ENCODE assay signal across 8 cellular contexts in genomic region chr18:50307738-50308470, GRCh38. TPM values are rescaled to one million over a fixed set of nuclear protein-coding genes. Genes with fewer than 3 reads are reported as not detected.
A peak's percentile ranks its signal among the peaks of the same experiment; 100 is the strongest.
DNase-seq lines count a peak whose midpoint lies in the region; ATAC-seq, FAIRE-seq and TF ChIP-seq lines count a peak whose summit lies in the region.

No MANE protein-coding gene starts in this region.

- H3K4me2 ChIP-seq in HepG2 (ENCODE audit: low read depth, low read length), result peak overlapping the region; percentile 96

- H3K27ac Mint-ChIP-seq in activated CD4-positive, alpha-beta T cell treated with anti-CD3 and anti-CD28 coated beads, Interleukin-2, amount 10 ng/mL, durations not matched to agents 7 days and 5 days, result peak overlapping the region; percentile 89

- peaks cover 7% of the 10 kb centered on the region for H3K9me3 ChIP-seq in HepG2 (ENCODE audit: low read length)

- 1% methylated on average over 19 of the region's 26 CpGs for WGBS in HepG2 (ENCODE audit: low lambda C conversion rate)

- no TSS peak for BruUV-seq in HepG2 (replicated peaks; lab: Mats Ljungman, UMichigan)

- H3K4me1 Mint-ChIP-seq in activated CD4-positive, alpha-beta T cell treated with anti-CD3 and anti-CD28 coated beads, Interleukin-2, amount 10 ng/mL, durations not matched to agents 7 days and 5 days, result peaks cover 21% of the 10 kb centered on the region

- peaks cover 4% of the 10 kb centered on the region for H3K36me3 Mint-ChIP-seq in activated CD4-positive, alpha-beta T cell treated with anti-CD3 and anti-CD28 coated beads, Interleukin-2, amount 10 ng/mL, durations not matched to agents 7 days and 5 days (ENCODE audit: low read depth)

- no peak overlapping the region for H3K27ac ChIP-seq in HepG2 (ENCODE audit: extremely low read length, insufficient read depth, low read length)

- peaks cover 7% of the 10 kb centered on the region for H3K9me3 Mint-ChIP-seq in activated CD4-positive, alpha-beta T cell treated with anti-CD3 and anti-CD28 coated beads, Interleukin-2, amount 10 ng/mL, durations not matched to agents 7 days and 5 days

- peak; percentile 63 for FAIRE-seq in HepG2 (lab: Jason Lieb, UNC)

- peaks cover 42% of the 10 kb centered on the region for H3K27me3 Mint-ChIP-seq in activated CD4-positive, alpha-beta T cell treated with anti-CD3 and anti-CD28 coated beads, Interleukin-2, amount 10 ng/mL, durations not matched to agents 7 days and 5 days

- peak; percentile 94 for DNase-seq in Ammon's horn (ENCODE audit: low spot score)
- DNase-seq in NCI-H524 treated with DMSO at 0.1 percent for 48 hours (lab: John Stamatoyannopoulos, UW), result peak; percentile 14
- DNase-seq in activated CD4-positive, alpha-beta T cell treated with anti-CD3 and anti-CD28 coated beads, Interleukin-2, amount 10 ng/mL, durations not matched to agents 7 days and 5 days, result peak; percentile 96
- peak; percentile 88 for DNase-seq in dermis blood vessel endothelial cell
- peak; percentile 85 for DNase-seq in HepG2 (ENCODE audit: low spot score)
- peak; percentile 89 for DNase-seq in stimulated activated CD4-positive, alpha-beta T cell treated with anti-CD3 and anti-CD28 coated beads, Interleukin-2, amount 100 ng/mL, for 4 hours (ENCODE audit: low read depth)

- peaks cover 37% of the 10 kb centered on the region for H3K4me1 ChIP-seq in HepG2 (ENCODE audit: insufficient read depth, low read length)

- CTCF ChIA-PET in activated CD4-positive, alpha-beta T cell treated with anti-CD3 and anti-CD28 coated beads, Interleukin-2, amount 10 ng/mL, durations not matched to agents 7 days and 5 days (lab: Charles Lee), result interaction anchor here (0.8 to 4.2 kb wide), 3 partner anchors 13 to 49 kb away, joined by 3 to 11 read pairs (median 8); no protein-coding TSS in a partner anchor
- CTCF ChIA-PET in HepG2 (lab: Yijun Ruan, JAX; ENCODE audit: low intra/inter-chr PET ratio, low total read pairs), result no interaction called here

- H2AFZ ChIP-seq in HepG2 (ENCODE audit: low read length), result peak overlapping the region; percentile 70

- H3K27me3 ChIP-seq in HepG2 (ENCODE audit: control insufficient read depth in 1 of 2, insufficient read depth in 2 of 2, low read length in 2 of 2), result no peaks in the 10 kb centered on the region

- TF ChIP-seq CTCF in HepG2 (CRISPR knock-in tag; IDR thresholded peaks at IDR 0.05), result no peak

- peak; percentile 92 for ATAC-seq in GM19328 (IDR thresholded peaks at IDR 0.05; ENCODE audit: unreplicated experiment)
- ATAC-seq in HG03469 (IDR thresholded peaks at IDR 0.05; ENCODE audit: unreplicated experiment), result peak; percentile 81
- ATAC-seq in HepG2, result peak; percentile 98

- no peaks in the 10 kb centered on the region for H4K20me1 ChIP-seq in HepG2 (ENCODE audit: insufficient read depth, low read length)

- peak overlapping the region; percentile 84 for H3K4me3 Mint-ChIP-seq in activated CD4-positive, alpha-beta T cell treated with anti-CD3 and anti-CD28 coated beads, Interleukin-2, amount 10 ng/mL, durations not matched to agents 7 days and 5 days

- H3K4me3 ChIP-seq in HepG2 (replicated peaks in 1 of 3; ENCODE audit: insufficient read depth in 1 of 3, low read depth in 2 of 3, low read length in 3 of 3), result peak overlapping the region; percentile 46 to 75 (median 71)

- TF ChIP-seq EP300 in HepG2 (IDR thresholded peaks at IDR 0.05; ENCODE audit: low read depth in 2 of 2, low read length in 2 of 2) (no peak), HepG2 (CRISPR knock-in tag; IDR thresholded peaks at IDR 0.05; ENCODE audit: borderline replicate concordance) (no peak)

- peak overlapping the region; percentile 43 for H3K9ac ChIP-seq in HepG2 (ENCODE audit: insufficient read depth, low read depth, low read length)

- H3K36me3 ChIP-seq in HepG2 (replicated peaks in 1 of 2; ENCODE audit: control insufficient read depth in 1 of 2, insufficient read depth in 2 of 2, low read length in 2 of 2), result no peaks in the 10 kb centered on the region

- TF ChIP-seq POLR2A in HepG2 (IDR thresholded peaks at IDR 0.05; ENCODE audit: insufficient read depth in 1 of 2, low read depth in 2 of 2, low read length in 2 of 2), result no peak

- TF ChIP-seq RAD21 in HepG2 (CRISPR knock-in tag; IDR thresholded peaks at IDR 0.05), result no peak

- intact Hi-C loops in HepG2 (cut with micrococcal nuclease; ENCODE audit: unreplicated experiment), result loop anchor here (2.0 to 5.0 kb wide), 3 partner anchors 19 to 49 kb away; partner anchors contain the start of gene CFAP53

- POLR2A ChIA-PET in activated CD4-positive, alpha-beta T cell treated with anti-CD3 and anti-CD28 coated beads, Interleukin-2, amount 10 ng/mL, durations not matched to agents 7 days and 5 days (lab: Charles Lee), result no interaction called here
- POLR2A ChIA-PET in HepG2 (lab: Yijun Ruan, JAX), result interaction anchor here (1.1 to 3.5 kb wide), 3 partner anchors 25 to 67 kb away, joined by 4 to 15 read pairs (median 10); partner anchors contain the start of genes MBD1 and SKA1

- in situ Hi-C loops in HepG2 (cut with HindIII; ENCODE audit: extremely low pct_ligation_motif_present, low pct_unique_long_range_greater_than_20kb), result no loop called here

- no peaks in the 10 kb centered on the region for H3K79me2 ChIP-seq in HepG2 (ENCODE audit: insufficient read depth, low read length)

RNA-seq across cellular contexts. Expression of gene CXXC1, which starts 20.4 kb away (rescaled TPM):
- 100 to 1,000 TPM; 125 to 139 TPM for total RNA-seq in activated CD4-positive, alpha-beta T cell treated with anti-CD3 and anti-CD28 coated beads, Interleukin-2, amount 10 ng/mL, durations not matched to agents 7 days and 5 days
- total RNA-seq in dermis blood vessel endothelial cell, result 49.7 and 51.3 TPM in 2 replicates
- total RNA-seq in HepG2 (2016; rRNA removed; fragmentation: Illumina TruSeq; extraction: Trizol), result 29.8 and 32.9 TPM in 2 replicates
- total RNA-seq in HepG2 (2016; cell fraction: cytosol; rRNA removed; fragmentation: Illumina TruSeq; extraction: Trizol; ENCODE audit: low read depth), result 5.2 and 6.1 TPM in 2 replicates
- 27.2 and 40.8 TPM in 2 replicates for total RNA-seq in HepG2 (2016; cell fraction: insoluble cytoplasmic fraction; rRNA removed; fragmentation: Illumina TruSeq; extraction: Trizol)
- total RNA-seq in HepG2 (2016; cell fraction: membrane; rRNA removed; fragmentation: Illumina TruSeq; extraction: Trizol), result 16.4 and 17.8 TPM in 2 replicates
- total RNA-seq in HepG2 (2016; cell fraction: nucleus; rRNA removed; fragmentation: Illumina TruSeq; extraction: Trizol), result 26.0 and 29.7 TPM in 2 replicates
- polyA plus RNA-seq in HepG2 (2011; rRNA removed), result 39.0 and 39.8 TPM in 2 replicates
- 29.5 and 48.9 TPM in 2 replicates for polyA plus RNA-seq in HepG2 (2011; cell fraction: cytosol; rRNA removed)
- polyA plus RNA-seq in HepG2 (2011; cell fraction: nucleus; rRNA removed), result 324 and 455 TPM in 2 replicates
- 22.4 and 34.0 TPM in 2 replicates for polyA plus RNA-seq in HepG2 (2012)
- polyA plus RNA-seq in HepG2 (2016; cell fraction: cytosol; fragmentation: Illumina TruSeq; extraction: Trizol; ENCODE audit: low read depth), result 4.1 and 5.9 TPM in 2 replicates
- 25.7 and 37.2 TPM in 2 replicates for polyA plus RNA-seq in HepG2 (2016; cell fraction: insoluble cytoplasmic fraction; fragmentation: Illumina TruSeq; extraction: Trizol; ENCODE audit: low read depth)
- 14.3 and 15.5 TPM in 2 replicates for polyA plus RNA-seq in HepG2 (2016; cell fraction: membrane; fragmentation: Illumina TruSeq; extraction: Trizol; ENCODE audit: low read depth)
- 119 and 130 TPM in 2 replicates for polyA plus RNA-seq in HepG2 (2016; cell fraction: nucleus; fragmentation: Illumina TruSeq; extraction: Trizol; ENCODE audit: insufficient read depth, low read depth)
- polyA minus RNA-seq in HepG2 (2011; rRNA and poly(A)+ RNA removed; ENCODE audit: low replicate concordance), result 42.0 and 46.9 TPM in 2 replicates
- polyA minus RNA-seq in HepG2 (2011; cell fraction: cytosol; rRNA and poly(A)+ RNA removed), result 8.7 and 10.1 TPM in 2 replicates
- 27.0 and 29.1 TPM in 2 replicates for polyA minus RNA-seq in HepG2 (2011; cell fraction: nucleus; rRNA and poly(A)+ RNA removed)

RNA-seq across cellular contexts. Expression of gene MBD1, which starts 26.6 kb away (rescaled TPM):
- total RNA-seq in activated CD4-positive, alpha-beta T cell treated with anti-CD3 and anti-CD28 coated beads, Interleukin-2, amount 10 ng/mL, durations not matched to agents 7 days and 5 days, result 10 to 100 TPM; 91.6 to 96.2 TPM
- total RNA-seq in dermis blood vessel endothelial cell (68.7 and 74.9 TPM in 2 replicates), HepG2 (2016; rRNA removed; fragmentation: Illumina TruSeq; extraction: Trizol) (15.2 and 25.5 TPM in 2 replicates)
- 5.6 and 7.6 TPM in 2 replicates for total RNA-seq in HepG2 (2016; cell fraction: cytosol; rRNA removed; fragmentation: Illumina TruSeq; extraction: Trizol; ENCODE audit: low read depth)
- total RNA-seq in HepG2 (2016; cell fraction: insoluble cytoplasmic fraction; rRNA removed; fragmentation: Illumina TruSeq; extraction: Trizol), result 13.1 and 25.2 TPM in 2 replicates
- 13.7 and 14.8 TPM in 2 replicates for total RNA-seq in HepG2 (2016; cell fraction: membrane; rRNA removed; fragmentation: Illumina TruSeq; extraction: Trizol)
- 34.3 TPM in 2 replicates for total RNA-seq in HepG2 (2016; cell fraction: nucleus; rRNA removed; fragmentation: Illumina TruSeq; extraction: Trizol)
- 28.6 and 31.3 TPM in 2 replicates for polyA plus RNA-seq in HepG2 (2011; rRNA removed)
- polyA plus RNA-seq in HepG2 (2011; cell fraction: cytosol; rRNA removed), result 16.1 and 23.4 TPM in 2 replicates
- polyA plus RNA-seq in HepG2 (2011; cell fraction: nucleus; rRNA removed), result 145 and 153 TPM in 2 replicates
- polyA plus RNA-seq in HepG2 (2012), result 15.5 and 18.8 TPM in 2 replicates
- 4.3 and 4.6 TPM in 2 replicates for polyA plus RNA-seq in HepG2 (2016; cell fraction: cytosol; fragmentation: Illumina TruSeq; extraction: Trizol; ENCODE audit: low read depth)
- polyA plus RNA-seq in HepG2 (2016; cell fraction: insoluble cytoplasmic fraction; fragmentation: Illumina TruSeq; extraction: Trizol; ENCODE audit: low read depth), result 15.4 and 19.3 TPM in 2 replicates
- 8.7 and 8.9 TPM in 2 replicates for polyA plus RNA-seq in HepG2 (2016; cell fraction: membrane; fragmentation: Illumina TruSeq; extraction: Trizol; ENCODE audit: low read depth)
- polyA plus RNA-seq in HepG2 (2016; cell fraction: nucleus; fragmentation: Illumina TruSeq; extraction: Trizol; ENCODE audit: insufficient read depth, low read depth), result 54.5 and 56.4 TPM in 2 replicates
- polyA minus RNA-seq in HepG2 (2011; rRNA and poly(A)+ RNA removed; ENCODE audit: low replicate concordance), result 45.6 and 63.7 TPM in 2 replicates
- polyA minus RNA-seq in HepG2 (2011; cell fraction: cytosol; rRNA and poly(A)+ RNA removed), result 12.0 and 13.2 TPM in 2 replicates
- 56.3 and 64.5 TPM in 2 replicates for polyA minus RNA-seq in HepG2 (2011; cell fraction: nucleus; rRNA and poly(A)+ RNA removed)

RNA-seq across cellular contexts. Expression of gene CFAP53, which starts 41.6 kb away (rescaled TPM):
- under 1 TPM; 0.50 to 0.56 TPM for total RNA-seq in activated CD4-positive, alpha-beta T cell treated with anti-CD3 and anti-CD28 coated beads, Interleukin-2, amount 10 ng/mL, durations not matched to agents 7 days and 5 days
- total RNA-seq in dermis blood vessel endothelial cell (under 0.01 and 0.14 TPM in 2 replicates), HepG2 (2016; rRNA removed; fragmentation: Illumina TruSeq; extraction: Trizol) (0.07 TPM in 1 of 2 replicates, not detected in the other)
- total RNA-seq in HepG2 (2016; cell fraction: cytosol; rRNA removed; fragmentation: Illumina TruSeq; extraction: Trizol; ENCODE audit: low read depth), result 0.09 TPM in 1 of 2 replicates, not detected in the other
- total RNA-seq in HepG2 (2016; cell fraction: insoluble cytoplasmic fraction; rRNA removed; fragmentation: Illumina TruSeq; extraction: Trizol), result 0.09 and 0.13 TPM in 2 replicates
- not detected in 2 replicates for total RNA-seq in HepG2 (2016; cell fraction: membrane; rRNA removed; fragmentation: Illumina TruSeq; extraction: Trizol)
- total RNA-seq in HepG2 (2016; cell fraction: nucleus; rRNA removed; fragmentation: Illumina TruSeq; extraction: Trizol), result 0.28 TPM in 1 of 2 replicates, not detected in the other
- 0.05 TPM in 2 replicates for polyA plus RNA-seq in HepG2 (2011; rRNA removed)
- polyA plus RNA-seq in HepG2 (2011; cell fraction: cytosol; rRNA removed), result 0.03 and 0.04 TPM in 2 replicates
- 0.07 TPM in 1 of 2 replicates, not detected in the other for polyA plus RNA-seq in HepG2 (2011; cell fraction: nucleus; rRNA removed)
- 0.07 and 0.11 TPM in 2 replicates for polyA plus RNA-seq in HepG2 (2012)
- polyA plus RNA-seq in HepG2 (2016; cell fraction: cytosol; fragmentation: Illumina TruSeq; extraction: Trizol; ENCODE audit: low read depth), result 0.09 and 0.11 TPM in 2 replicates
- polyA plus RNA-seq in HepG2 (2016; cell fraction: insoluble cytoplasmic fraction; fragmentation: Illumina TruSeq; extraction: Trizol; ENCODE audit: low read depth), result not detected in 2 replicates
- polyA plus RNA-seq in HepG2 (2016; cell fraction: membrane; fragmentation: Illumina TruSeq; extraction: Trizol; ENCODE audit: low read depth), result not detected in 2 replicates
- not detected in 2 replicates for polyA plus RNA-seq in HepG2 (2016; cell fraction: nucleus; fragmentation: Illumina TruSeq; extraction: Trizol; ENCODE audit: insufficient read depth, low read depth)
- polyA minus RNA-seq in HepG2 (2011; rRNA and poly(A)+ RNA removed; ENCODE audit: low replicate concordance), result 0.12 TPM in 1 of 2 replicates, not detected in the other
- polyA minus RNA-seq in HepG2 (2011; cell fraction: cytosol; rRNA and poly(A)+ RNA removed), result not detected in 2 replicates
- polyA minus RNA-seq in HepG2 (2011; cell fraction: nucleus; rRNA and poly(A)+ RNA removed), result 0.52 TPM in 1 of 2 replicates, not detected in the other

Comparison
In these comparisons a context has a peak if more than half of its experiments do, and no peak if none do; other contexts are left out.
1. DNase-seq: peak in every context shown above with its lines; median percentile 96 in activated CD4-positive, alpha-beta T cell treated with anti-CD3 and anti-CD28 coated beads, Interleukin-2, amount 10 ng/mL, durations not matched to agents 7 days and 5 days; 94 in Ammon's horn; 89 in stimulated activated CD4-positive, alpha-beta T cell treated with anti-CD3 and anti-CD28 coated beads, Interleukin-2, amount 100 ng/mL, for 4 hours; 88 in dermis blood vessel endothelial cell; 85 in HepG2; 14 in NCI-H524 treated with DMSO at 0.1 percent for 48 hours.